5 cellular contexts compared by ENCODE assay signal in genomic region chr2:77404189-77404588, GRCh38.
"Had no signal": no experiment of that assay in that cellular context is flagged by ENCODE, and none has a peak within 500 bp of the region (broad histone marks: within the 10 kb centered on the region; RNA-seq: fewer than 3 reads in every experiment).

No MANE protein-coding gene starts in this region.

- DNase-seq: KBM-7, KG1 had no signal

- H3K9ac ChIP-seq: KMS-11 had no signal

- H3K4me2 ChIP-seq: KMS-11 had no signal

- H3K27ac ChIP-seq: HL-60, KMS-11 had no signal

- FAIRE-seq: HTR-8/SVneo had no signal
